In genomic region chr9:69272212-69272611, GRCh38 we compare ENCODE assay signal across 28 cellular contexts. TPM values are rescaled to one million over a fixed set of nuclear protein-coding genes. Genes with fewer than 3 reads are reported as not detected.
"Had no signal": no experiment of that assay in that cellular context is flagged by ENCODE, and none has a peak within 500 bp of the region (broad histone marks: within the 10 kb centered on the region; RNA-seq: fewer than 3 reads in every experiment).

No MANE protein-coding gene starts in this region.

- H3K4me1 ChIP-seq: colonic mucosa, stomach had no signal

- ATAC-seq: esophagus mucosa; gastroesophageal sphincter; mucosa of descending colon; naive thymus-derived CD4-positive, alpha-beta T cell; sciatic nerve; stimulated activated effector memory CD8-positive, alpha-beta T cell treated with anti-CD3 and anti-CD28 coated beads, Interleukin-12 subunit alpha, Interleukin-12 subunit beta, amount 100 ng/mL, for 72 hours had no signal

- H3K27ac Mint-ChIP-seq: dendritic cell treated with granulocyte-macrophage colony-stimulating factor and Interleukin-4, amounts not matched to agents 40 ng/mL and 50 ng/mL, for 4 days; endodermal cell; immature natural killer cell; mesothelial cell of epicardium; naive thymus-derived CD4-positive, alpha-beta T cell; stimulated activated effector memory CD8-positive, alpha-beta T cell treated with anti-CD3 and anti-CD28 coated beads, Interleukin-12 subunit alpha, Interleukin-12 subunit beta, amount 100 ng/mL, for 72 hours had no signal

- H3K27ac ChIP-seq: colonic mucosa, epithelial cell of prostate, stomach, tibial artery, upper lobe of left lung had no signal

- H3K36me3 Mint-ChIP-seq: immature natural killer cell; stimulated activated effector memory CD8-positive, alpha-beta T cell treated with anti-CD3 and anti-CD28 coated beads, Interleukin-12 subunit alpha, Interleukin-12 subunit beta, amount 100 ng/mL, for 72 hours had no signal

- H3K4me3 Mint-ChIP-seq: central memory CD8-positive, alpha-beta T cell; dendritic cell treated with granulocyte-macrophage colony-stimulating factor and Interleukin-4, amounts not matched to agents 40 ng/mL and 50 ng/mL, for 4 days; endodermal cell; immature natural killer cell; mesothelial cell of epicardium; naive thymus-derived CD4-positive, alpha-beta T cell; nephron; stimulated activated effector memory CD8-positive, alpha-beta T cell treated with anti-CD3 and anti-CD28 coated beads, Interleukin-12 subunit alpha, Interleukin-12 subunit beta, amount 100 ng/mL, for 72 hours had no signal

- H3K4me1 Mint-ChIP-seq: central memory CD8-positive, alpha-beta T cell; endodermal cell; immature natural killer cell; mesothelial cell of epicardium; naive thymus-derived CD4-positive, alpha-beta T cell; stimulated activated effector memory CD8-positive, alpha-beta T cell treated with anti-CD3 and anti-CD28 coated beads, Interleukin-12 subunit alpha, Interleukin-12 subunit beta, amount 100 ng/mL, for 72 hours had no signal

- H3K9me3 ChIP-seq: colonic mucosa, mucosa of descending colon, tibial artery had no signal

- H3K27me3 ChIP-seq: colonic mucosa, gastroesophageal sphincter, stomach, tibial artery had no signal

- DNase-seq: colonic mucosa; effector CD8-positive, alpha-beta T cell; endodermal cell; foreskin fibroblast; hypothalamus; immature natural killer cell; islet precursor cell; kidney glomerular epithelial cell; mesenchymal stem cell; mucosa of descending colon; naive thymus-derived CD4-positive, alpha-beta T cell; nucleus accumbens; posterior cingulate gyrus; stimulated activated CD4-positive, alpha-beta T cell treated with anti-CD3 and anti-CD28 coated beads, Interleukin-2, amount 100 ng/mL, for 24 hours; stimulated activated CD4-positive, alpha-beta T cell treated with anti-CD3 and anti-CD28 coated beads, Interleukin-4, amount 100 ng/mL, for 24 hours; stimulated activated naive CD4-positive, alpha-beta T cell treated with Interleukin-2 at 50 U/mL for 16 hours; stomach; tibial artery; upper lobe of left lung had no signal

- H3K4me3 ChIP-seq: colonic mucosa, gastroesophageal sphincter, mucosa of descending colon, stomach, tibial artery, upper lobe of left lung had no signal

- H3K36me3 ChIP-seq: colonic mucosa, gastroesophageal sphincter, stomach, tibial artery, upper lobe of left lung had no signal

RNA-seq across cellular contexts. Expression of gene ENTREP1, which starts 52.8 kb away (rescaled TPM):
- total RNA-seq: naive thymus-derived CD4-positive, alpha-beta T cell had no signal
- polyA plus RNA-seq: immature natural killer cell; naive thymus-derived CD4-positive, alpha-beta T cell had no signal
